In the genomic region with DNA sequence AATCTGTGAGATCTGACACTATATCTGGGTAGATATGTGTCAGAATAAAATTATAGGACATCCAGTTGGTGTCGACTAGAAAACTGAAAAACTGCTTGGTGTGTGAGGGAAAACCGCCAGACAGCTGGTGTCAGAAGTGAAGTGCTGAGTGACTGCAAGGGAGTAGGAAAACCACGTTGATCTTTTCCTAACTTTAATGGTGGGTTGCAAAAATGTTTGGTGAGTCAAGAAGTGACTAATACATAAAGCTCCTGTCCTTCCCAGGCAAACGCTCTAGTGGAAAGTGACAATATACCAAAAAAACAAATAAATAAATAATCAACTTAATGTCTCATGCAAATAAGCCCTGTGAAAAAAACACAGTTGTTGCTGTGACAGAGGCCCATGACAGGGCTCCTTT, we compare ENCODE assay signal across 14 cellular contexts. TPM values are rescaled to one million over a fixed set of nuclear protein-coding genes. Genes with fewer than 3 reads are reported as not detected.
A peak's percentile ranks its signal among the peaks of the same experiment; 100 is the strongest.
DNase-seq lines count a peak whose midpoint lies in the region; ATAC-seq and TF ChIP-seq lines count a peak whose summit lies in the region.
"Had no signal": no experiment of that assay in that cellular context is flagged by ENCODE, and none has a peak within 500 bp of the region (broad histone marks: within the 10 kb centered on the region; RNA-seq: fewer than 3 reads in every experiment).

No MANE protein-coding gene starts in this region.

- H2AFZ ChIP-seq in PC-9: peak overlapping the region; percentile 32; the same call in 1 of the 2 replicates
- H2AFZ ChIP-seq in smooth muscle cell (ENCODE audit: low read depth): peak overlapping the region; percentile 13

- H3K9ac ChIP-seq in smooth muscle cell (ENCODE audit: low read depth): peak overlapping the region; percentile 42

- H3K27ac ChIP-seq in PC-9: no peak overlapping the region
- H3K27ac ChIP-seq in smooth muscle cell (ENCODE audit: low read depth): peak overlapping the region; percentile 88
- no peak overlapping the region for H3K27ac ChIP-seq in psoas muscle
- H3K27ac ChIP-seq: 22Rv1, tibial artery had no signal

- H3K27me3 ChIP-seq in PC-9 (ENCODE audit: insufficient read depth, low read depth) (no peaks in the 10 kb centered on the region), smooth muscle cell (ENCODE audit: low read depth) (no peaks in the 10 kb centered on the region), psoas muscle (ENCODE audit: insufficient read depth in 3 of 3, low read length in 2 of 3) (no peaks in the 10 kb centered on the region)
- H3K27me3 ChIP-seq: tibial artery had no signal

- no peaks in the 10 kb centered on the region for H3K9me2 ChIP-seq in PC-9 (ENCODE audit: insufficient read depth)

- DNase-seq in DMS 273 (lab: John Stamatoyannopoulos, UW; ENCODE audit: unreplicated experiment) (peak; percentile 26), DMS 273 treated with DMSO at 0.1 percent for 48 hours (lab: John Stamatoyannopoulos, UW) (no peak), PC-9 (peak in 1 of 2 experiments; percentile 47), fibroblast of mammary gland (ENCODE audit: low read depth) (peak; percentile 61), smooth muscle cell (lab: John Stamatoyannopoulos, UW; ENCODE audit: unreplicated experiment) (no peak), erythroblast (lab: John Stamatoyannopoulos, UW) (no peak), psoas muscle (no peak), C1 segment of cervical spinal cord (lab: John Stamatoyannopoulos, UW) (no peak)
- DNase-seq: activated CD8-positive, alpha-beta T cell treated with anti-CD3 and anti-CD28 coated beads, Interleukin-2, amount 10 ng/mL, durations not matched to agents 7 days and 5 days; head of caudate nucleus; NCI-H1417; posterior cingulate gyrus; tibial artery had no signal

- H3K9me3 ChIP-seq in PC-9 (ENCODE audit: insufficient read depth, low read depth) (peaks cover 3% of the 10 kb centered on the region; the same call in 1 of the 2 replicates), smooth muscle cell (replicated peaks; ENCODE audit: low read depth) (no peaks in the 10 kb centered on the region), psoas muscle (no peaks in the 10 kb centered on the region)
- H3K9me3 ChIP-seq: tibial artery had no signal

- H3F3A ChIP-seq in PC-9 (ENCODE audit: insufficient read depth, low read depth) (peaks cover 13% of the 10 kb centered on the region), smooth muscle cell (ENCODE audit: low read depth) (peaks cover 22% of the 10 kb centered on the region)

- TF ChIP-seq POLR2A in erythroblast (IDR thresholded peaks at IDR 0.05; ENCODE audit: low read length): no peak

- CTCF ChIA-PET in PC-9 (lab: Charles Lee): no interaction called here

- BruUV-seq in PC-9 (replicated peaks; lab: Mats Ljungman, UMichigan): no TSS peak

- ATAC-seq in psoas muscle: no peak
- ATAC-seq: activated CD8-positive, alpha-beta T cell treated with anti-CD3 and anti-CD28 coated beads, Interleukin-2, amount 10 ng/mL, durations not matched to agents 7 days and 5 days had no signal

- H3K79me2 ChIP-seq in PC-9 (ENCODE audit: low read depth) (no peaks in the 10 kb centered on the region), smooth muscle cell (ENCODE audit: low read depth) (no peaks in the 10 kb centered on the region)

- H3K4me3 ChIP-seq in PC-9 (no peak overlapping the region), fibroblast of mammary gland (ENCODE audit: control insufficient read depth, low read depth, low read length) (no peak overlapping the region), smooth muscle cell (no peak overlapping the region), psoas muscle (no peak overlapping the region)
- H3K4me3 ChIP-seq: tibial artery had no signal

- H4K20me1 ChIP-seq in PC-9 (ENCODE audit: insufficient read depth) (no peaks in the 10 kb centered on the region), smooth muscle cell (ENCODE audit: low read depth) (no peaks in the 10 kb centered on the region)

- H3K4me1 ChIP-seq in PC-9 (replicated peaks; ENCODE audit: insufficient read depth): peaks cover 30% of the 10 kb centered on the region
- peaks cover 11% of the 10 kb centered on the region for H3K4me1 ChIP-seq in smooth muscle cell (ENCODE audit: low read depth)
- H3K4me1 ChIP-seq in psoas muscle: no peaks in the 10 kb centered on the region

- H3K4me2 ChIP-seq in PC-9 (no peak overlapping the region), smooth muscle cell (peak overlapping the region; percentile 69)

- 7% methylated on average over 4 of the region's 4 CpGs for WGBS in smooth muscle cell (ENCODE audit: low lambda C conversion rate)
- WGBS in psoas muscle, 3 donors: 45 to 51% (median 48%) methylated on average over 4 of the region's 4 CpGs

- POLR2A ChIA-PET in PC-9 (lab: Charles Lee; ENCODE audit: unreplicated experiment): no interaction called here

- intact Hi-C loops in PC-9 (cut with micrococcal nuclease; ENCODE audit: unreplicated experiment) (loop anchor here (10.0 kb wide), 1 partner anchor 270 kb away; no protein-coding TSS in a partner anchor), psoas muscle (cut with DNase I) (no loop called here)

- TF ChIP-seq CTCF in PC-9 (conservative IDR thresholded peaks at IDR 0.05) (no peak), fibroblast of mammary gland (conservative IDR thresholded peaks at IDR 0.05; ENCODE audit: control insufficient read depth, insufficient read depth, low read depth, low read length) (no peak), smooth muscle cell (IDR thresholded peaks at IDR 0.05; ENCODE audit: borderline replicate concordance, insufficient read depth, poor library complexity, severe bottlenecking) (no peak), psoas muscle (IDR thresholded peaks at IDR 0.05) (no peak)

- H3K36me3 ChIP-seq in PC-9 (ENCODE audit: low read depth) (no peaks in the 10 kb centered on the region), smooth muscle cell (ENCODE audit: low read depth) (no peaks in the 10 kb centered on the region), psoas muscle (ENCODE audit: insufficient read depth in 1 of 2, low read depth in 1 of 2) (no peaks in the 10 kb centered on the region)
- H3K36me3 ChIP-seq: tibial artery had no signal

RNA-seq across cellular contexts. Expression of gene CD96, which starts 7.3 kb away (rescaled TPM):
- total RNA-seq in PC-9 (2021): 0.11 and 0.20 TPM in 2 replicates
- total RNA-seq in smooth muscle cell: 0.09 TPM in 2 replicates
- polyA plus RNA-seq in smooth muscle cell: 0.33 and 0.46 TPM in 2 replicates
- under 1 TPM in 3 of 4 donors, not detected in 1; 0.29 to 0.59 (median 0.41) TPM for total RNA-seq in psoas muscle
- polyA plus RNA-seq in psoas muscle: under 1 TPM; 0.01 to 0.10 (median 0.09) TPM

Comparison
In these comparisons a context has a peak if more than half of its experiments do, and no peak if none do; other contexts are left out.
1. DNase-seq: peak in DMS 273 (single experiment) and fibroblast of mammary gland (single experiment); none in DMS 273 treated with DMSO at 0.1 percent for 48 hours (single experiment), smooth muscle cell (single experiment), erythroblast (0 of 2), psoas muscle (0 of 2) and C1 segment of cervical spinal cord (0 of 14).